In genomic region chr5:93586948-93587918, GRCh38 we compare ENCODE assay signal across 11 cellular contexts. TPM values are rescaled to one million over a fixed set of nuclear protein-coding genes. Genes with fewer than 3 reads are reported as not detected.
DNase-seq lines count a peak whose midpoint lies in the region; TF ChIP-seq lines count a peak whose summit lies in the region.
"Had no signal": no experiment of that assay in that cellular context is flagged by ENCODE, and none has a peak within 500 bp of the region (broad histone marks: within the 10 kb centered on the region; RNA-seq: fewer than 3 reads in every experiment).

No MANE protein-coding gene starts in this region.

- peaks cover 7% of the 10 kb centered on the region; the same call in 1 of the 2 replicates for H3K4me1 ChIP-seq in BLaER1
- peaks cover 11% of the 10 kb centered on the region for H3K4me1 ChIP-seq in PC-9 (replicated peaks; ENCODE audit: insufficient read depth)
- H3K4me1 ChIP-seq in endodermal cell (ENCODE audit: control insufficient read depth, insufficient read depth, low read length), result no peaks in the 10 kb centered on the region

- peak overlapping the region; percentile 20 for H3K4me3 Mint-ChIP-seq in endodermal cell
- peak overlapping the region; percentile 98 to 99 (median 98) for H3K4me3 Mint-ChIP-seq in nephron

- H3K9me3 Mint-ChIP-seq in endodermal cell (no peaks in the 10 kb centered on the region), nephron (peaks cover 12% of the 10 kb centered on the region)

- H3K36me3 ChIP-seq in BLaER1, result no peaks in the 10 kb centered on the region
- 0 out of 2 replicates have a peak, but pooled peaks cover 10% of the 10 kb centered on the region for H3K36me3 ChIP-seq in PC-9 (ENCODE audit: low read depth)
- H3K36me3 ChIP-seq in endodermal cell (ENCODE audit: control insufficient read depth, insufficient read depth, low read length), result no peaks in the 10 kb centered on the region
- H3K36me3 ChIP-seq: pancreas had no signal

- CTCF ChIA-PET in PC-9 (lab: Charles Lee), result no interaction called here

- H3K79me2 ChIP-seq in PC-9 (ENCODE audit: low read depth), result peaks cover 27% of the 10 kb centered on the region

- H4K20me1 ChIP-seq in BLaER1, result peaks cover 85% of the 10 kb centered on the region
- no peaks in the 10 kb centered on the region for H4K20me1 ChIP-seq in PC-9 (ENCODE audit: insufficient read depth)

- H3K27ac Mint-ChIP-seq in endodermal cell (no peak overlapping the region), nephron (peak overlapping the region; percentile 99 to 100 (median 99))

- H3K4me1 Mint-ChIP-seq in endodermal cell, result peaks cover 10% of the 10 kb centered on the region
- H3K4me1 Mint-ChIP-seq in nephron, result peaks cover 41% of the 10 kb centered on the region

- H3K4me3 ChIP-seq in BLaER1 (0 out of 2 replicates have a peak overlapping the region, but pooled peaks have one; percentile 11), PC-9 (peak overlapping the region; percentile 91; the same call in 1 of the 2 replicates), endodermal cell (ENCODE audit: low read length) (no peak overlapping the region)

- no peak for DNase-seq in PC-9
- no peak for DNase-seq in endodermal cell
- DNase-seq in SHP77 (lab: John Stamatoyannopoulos, UW), result no peak
- DNase-seq in epidermal melanocyte (ENCODE audit: insufficient read length, low spot score), result no peak
- DNase-seq in NCI-H82 treated with DMSO at 0.1 percent for 48 hours (lab: John Stamatoyannopoulos, UW; ENCODE audit: unreplicated experiment), result no peak
- no peak for DNase-seq in DMS 273 (lab: John Stamatoyannopoulos, UW; ENCODE audit: unreplicated experiment)
- DNase-seq: EL, NCI-H2171 treated with DMSO at 0.1 percent for 48 hours had no signal

- no peak overlapping the region for H2AFZ ChIP-seq in PC-9

- H3K9me2 ChIP-seq in PC-9 (ENCODE audit: insufficient read depth), result no peaks in the 10 kb centered on the region

- H3K9me3 ChIP-seq in BLaER1 (peaks cover 13% of the 10 kb centered on the region), PC-9 (ENCODE audit: insufficient read depth, low read depth) (no peaks in the 10 kb centered on the region), endodermal cell (ENCODE audit: control insufficient read depth, low read length) (no peaks in the 10 kb centered on the region)
- H3K9me3 ChIP-seq: pancreas had no signal

- H3K9ac ChIP-seq in BLaER1 (no peak overlapping the region), endodermal cell (ENCODE audit: extremely low read depth, low read length, poor library complexity, severe bottlenecking) (no peak overlapping the region)

- TF ChIP-seq CTCF in PC-9 (conservative IDR thresholded peaks at IDR 0.05), result no peak
- TF ChIP-seq CTCF in endodermal cell (conservative IDR thresholded peaks at IDR 0.05), result no peak
- no peak for TF ChIP-seq CTCF in nephron (IDR thresholded peaks at IDR 0.05; ENCODE audit: unreplicated experiment in 3 of 3)

- no TSS peak for BruUV-seq in PC-9 (replicated peaks; lab: Mats Ljungman, UMichigan)

- H3K4me2 ChIP-seq in BLaER1 (no peak overlapping the region), PC-9 (peak overlapping the region; percentile 99)

- 6 to 12% methylated on average over 16 to 29 of the region's 29 CpGs for WGBS in endodermal cell (ENCODE audit: insufficient coverage in 1 of 2, insufficient read length in 1 of 2), 2 experiments

- POLR2A ChIA-PET in PC-9 (lab: Charles Lee; ENCODE audit: unreplicated experiment), result interaction anchor here (0.7 kb wide), 1 partner anchor 9 kb away, joined by 21 read pairs; no protein-coding TSS in a partner anchor

- peaks cover 100% of the 10 kb centered on the region for H3K27me3 ChIP-seq in BLaER1
- no peaks in the 10 kb centered on the region for H3K27me3 ChIP-seq in PC-9 (ENCODE audit: insufficient read depth, low read depth)
- H3K27me3 ChIP-seq in endodermal cell (ENCODE audit: control insufficient read depth, insufficient read depth, low read length, poor library complexity, severe bottlenecking), result peaks cover 89% of the 10 kb centered on the region

- peaks cover 12% of the 10 kb centered on the region for H3F3A ChIP-seq in PC-9 (ENCODE audit: insufficient read depth, low read depth)

- no peaks in the 10 kb centered on the region for H3K36me3 Mint-ChIP-seq in endodermal cell (ENCODE audit: low read depth)
- H3K36me3 Mint-ChIP-seq in nephron (ENCODE audit: low read depth), result peaks cover 69% of the 10 kb centered on the region

- intact Hi-C loops in PC-9 (cut with micrococcal nuclease; ENCODE audit: unreplicated experiment), result loop anchor here (10.0 kb wide), 5 partner anchors 232 to 1942 kb away; a partner anchor contains a TSS

- H3K27ac ChIP-seq in BLaER1, result no peak overlapping the region
- no peak overlapping the region for H3K27ac ChIP-seq in PC-9
- H3K27ac ChIP-seq in endodermal cell (ENCODE audit: low read depth, low read length), result peak overlapping the region; percentile 77
- H3K27ac ChIP-seq: pancreas had no signal

- peaks cover 33% of the 10 kb centered on the region for H3K27me3 Mint-ChIP-seq in endodermal cell (ENCODE audit: insufficient read depth)
- H3K27me3 Mint-ChIP-seq in nephron (ENCODE audit: low read depth), result peaks cover 54% of the 10 kb centered on the region

RNA-seq across cellular contexts. Expression of gene NR2F1, which starts 4.2 kb away (rescaled TPM):
- total RNA-seq in PC-9 (2021) (1.1 and 1.3 TPM in 2 replicates), endodermal cell (under 1 TPM in 1 of 2 donors, not detected in 1; 0.22 TPM)
- 304 TPM for polyA plus RNA-seq in endodermal cell (2013, experiment 1 of 2)
- polyA plus RNA-seq in endodermal cell (2013, experiment 2 of 2), result 263 TPM

RNA-seq across cellular contexts. Expression of gene NR2F1-AS1, which starts 6.2 kb away (rescaled TPM):
- 5.9 and 6.0 TPM in 2 replicates for total RNA-seq in PC-9 (2021)
- 1 to 10 TPM; 1.4 to 3.3 TPM for total RNA-seq in endodermal cell
- 37.1 TPM for polyA plus RNA-seq in endodermal cell (2013, experiment 1 of 2)
- polyA plus RNA-seq in endodermal cell (2013, experiment 2 of 2), result 26.7 TPM
